20 cellular contexts compared by ENCODE assay signal in genomic region chr10:78260141-78260540, GRCh38.
DNase-seq lines count a peak whose midpoint lies in the region; ATAC-seq, FAIRE-seq and TF ChIP-seq lines count a peak whose summit lies in the region.
"Had no signal": no experiment of that assay in that cellular context is flagged by ENCODE, and none has a peak within 500 bp of the region (broad histone marks: within the 10 kb centered on the region; RNA-seq: fewer than 3 reads in every experiment).

No MANE protein-coding gene starts in this region.

- H3K36me3 ChIP-seq in Caco-2 (ENCODE audit: control insufficient read depth, insufficient read depth, low read length) (no peaks in the 10 kb centered on the region), H1 (ENCODE audit: control insufficient read depth in 2 of 4, insufficient read depth in 4 of 4, low read length in 3 of 4) (no peaks in the 10 kb centered on the region)
- H3K36me3 ChIP-seq: colonic mucosa, thyroid gland had no signal

- no peak for FAIRE-seq in H1 (lab: Jason Lieb, UNC)
- FAIRE-seq: endometrium had no signal

- no peak overlapping the region for H2BK12ac ChIP-seq in H1 (ENCODE audit: low read depth, low read length)

- no peak overlapping the region for H4K91ac ChIP-seq in H1 (replicated peaks; ENCODE audit: insufficient read length, low read length)

- no peak for TF ChIP-seq POLR2A in H1 (IDR thresholded peaks at IDR 0.05; ENCODE audit: control extremely low read depth in 1 of 2, low read depth in 2 of 2, low read length in 2 of 2)

- H3K79me1 ChIP-seq in H1 (ENCODE audit: low read depth, low read length), result no peaks in the 10 kb centered on the region

- H3K4me1 Mint-ChIP-seq in Caco-2 (ENCODE audit: low read depth, unreplicated experiment) (peaks cover 45% of the 10 kb centered on the region), nephron progenitor cell (peaks cover 44% of the 10 kb centered on the region)
- H3K4me1 Mint-ChIP-seq: activated CD4-positive, alpha-beta T cell treated with anti-CD3 and anti-CD28 coated beads for 36 hours; activated naive CD8-positive, alpha-beta T cell treated with anti-CD3 and anti-CD28 coated beads, Interleukin-2, amount 10 ng/mL, durations not matched to agents 7 days and 5 days; stimulated activated memory B cell treated with anti-CD40 and anti-IgM and Interleukin-4, amounts not matched to agents 10 μg/mL and 1 μg/mL and 100 μg/mL, for 72 hours had no signal

- H3K27ac ChIP-seq in H1 (ENCODE audit: low read depth, low read length), result no peak overlapping the region
- H3K27ac ChIP-seq: body of pancreas, colonic mucosa had no signal

- no peak overlapping the region for H2BK20ac ChIP-seq in H1 (ENCODE audit: low read length)

- intact Hi-C loops in Caco-2 (cut with micrococcal nuclease; ENCODE audit: unreplicated experiment), result loop anchor here (1.0 to 5.0 kb wide), 4 partner anchors 43 to 807 kb away; partner anchors contain the start of gene ZMIZ1

- H4K5ac ChIP-seq in H1 (ENCODE audit: insufficient read length, low read depth, low read length), result no peak overlapping the region

- H3K23ac ChIP-seq in H1 (ENCODE audit: insufficient read length), result no peak overlapping the region

- no peak overlapping the region for H3K56ac ChIP-seq in H1 (replicated peaks; ENCODE audit: insufficient read length, low read depth, low read length)

- TF ChIP-seq CTCF in Caco-2 (IDR thresholded peaks at IDR 0.05; ENCODE audit: insufficient read depth in 1 of 2, low read depth in 1 of 2, low read length in 1 of 2, severe bottlenecking in 1 of 2, unreplicated experiment in 1 of 2) (peak in 1 of 2 experiments; percentile 43), H1 (IDR thresholded peaks at IDR 0.05; ENCODE audit: control extremely low read depth in 1 of 3, insufficient read depth in 1 of 3, low read depth in 1 of 3, low read length in 3 of 3) (peak; percentile 15 to 52 (median 43)), nephron progenitor cell (IDR thresholded peaks at IDR 0.05) (peak; percentile 11)

- no peak for TF ChIP-seq EP300 in H1 (IDR thresholded peaks at IDR 0.05; ENCODE audit: borderline replicate concordance in 1 of 2, low read depth in 2 of 2, low read length in 2 of 2)

- H3K4me3 ChIP-seq in Caco-2 (ENCODE audit: low read depth, low read length) (no peak overlapping the region), H1 (ENCODE audit: extremely low read depth in 1 of 4, insufficient read depth in 2 of 4, low read depth in 3 of 4, low read length in 4 of 4) (no peak overlapping the region)
- H3K4me3 ChIP-seq: body of pancreas, colonic mucosa, thyroid gland had no signal

- no peak overlapping the region for H2BK15ac ChIP-seq in H1 (ENCODE audit: low read length)

- no peak overlapping the region for H2AFZ ChIP-seq in H1 (ENCODE audit: low read length)

- H3K36me3 Mint-ChIP-seq in Caco-2 (ENCODE audit: insufficient read depth, unreplicated experiment) (peaks cover 8% of the 10 kb centered on the region), nephron progenitor cell (ENCODE audit: low read depth) (no peaks in the 10 kb centered on the region)
- H3K36me3 Mint-ChIP-seq: activated naive CD8-positive, alpha-beta T cell treated with anti-CD3 and anti-CD28 coated beads, Interleukin-2, amount 10 ng/mL, durations not matched to agents 7 days and 5 days; stimulated activated memory B cell treated with anti-CD40 and anti-IgM and Interleukin-4, amounts not matched to agents 10 μg/mL and 1 μg/mL and 100 μg/mL, for 72 hours had no signal

- H3K9ac ChIP-seq in H1 (replicated peaks in 1 of 4; ENCODE audit: extremely low read depth in 1 of 4, low read depth in 3 of 4, low read length in 3 of 4), result no peak overlapping the region

- H3K27ac Mint-ChIP-seq in Caco-2 (ENCODE audit: unreplicated experiment), result peak overlapping the region; percentile 63
- H3K27ac Mint-ChIP-seq in nephron progenitor cell, result no peak overlapping the region
- H3K27ac Mint-ChIP-seq: activated naive CD8-positive, alpha-beta T cell treated with anti-CD3 and anti-CD28 coated beads, Interleukin-2, amount 10 ng/mL, durations not matched to agents 7 days and 5 days; activated T-helper 2 cell treated with anti-CD3 and anti-CD28 coated beads, Interferon-gamma antibody, Interleukin-2, Interleukin-4, amounts not matched to agents 10 μg/mL and 5 μg/mL and 100 μg/mL, durations not matched to agents 14 hours and 24 hours and 36 hours; stimulated activated memory B cell treated with anti-CD40 and anti-IgM and Interleukin-4, amounts not matched to agents 10 μg/mL and 1 μg/mL and 100 μg/mL, for 72 hours had no signal

- H2BK120ac ChIP-seq in H1 (replicated peaks; ENCODE audit: low read depth, low read length), result no peak overlapping the region

- H3K9me3 Mint-ChIP-seq in Caco-2 (ENCODE audit: unreplicated experiment), result no peaks in the 10 kb centered on the region
- H3K9me3 Mint-ChIP-seq in nephron progenitor cell, result peaks cover 12% of the 10 kb centered on the region
- H3K9me3 Mint-ChIP-seq: activated naive CD8-positive, alpha-beta T cell treated with anti-CD3 and anti-CD28 coated beads, Interleukin-2, amount 10 ng/mL, durations not matched to agents 7 days and 5 days; activated T-helper 2 cell treated with anti-CD3 and anti-CD28 coated beads, Interferon-gamma antibody, Interleukin-2, Interleukin-4, amounts not matched to agents 10 μg/mL and 5 μg/mL and 100 μg/mL, durations not matched to agents 14 hours and 24 hours and 36 hours; stimulated activated memory B cell treated with anti-CD40 and anti-IgM and Interleukin-4, amounts not matched to agents 10 μg/mL and 1 μg/mL and 100 μg/mL, for 72 hours had no signal

- H2BK5ac ChIP-seq in H1 (ENCODE audit: low read depth, low read length), result no peak overlapping the region

- H3K27me3 ChIP-seq in Caco-2 (replicated peaks; ENCODE audit: control insufficient read depth, insufficient read depth, low read length) (no peaks in the 10 kb centered on the region), H1 (replicated peaks in 1 of 4; ENCODE audit: control insufficient read depth in 3 of 4, extremely low read depth in 1 of 4, insufficient read depth in 3 of 4, low read length in 3 of 4) (no peaks in the 10 kb centered on the region)
- H3K27me3 ChIP-seq: body of pancreas, colonic mucosa, thyroid gland had no signal

- 82% methylated on average over 10 of the region's 10 CpGs; no CpG with 5 or more reads in 1 of the 2 experiments for WGBS in H1 (ENCODE audit: extremely low coverage in 1 of 2, insufficient coverage in 1 of 2, insufficient read length in 1 of 2, insufficient replicate concordance in 2 of 2, low coverage in 1 of 2, low lambda C conversion rate in 2 of 2, missing lambda C conversion rate in 1 of 2), 2 experiments

- no peaks in the 10 kb centered on the region for H3K79me2 ChIP-seq in H1 (ENCODE audit: control insufficient read depth in 1 of 2, insufficient read depth in 2 of 2, low read length in 2 of 2)

- no peaks in the 10 kb centered on the region for H4K20me1 ChIP-seq in H1 (replicated peaks in 1 of 2; ENCODE audit: control insufficient read depth in 1 of 2, insufficient read depth in 2 of 2, low read length in 2 of 2)

- peak; percentile 46 to 67 for TF ChIP-seq RAD21 in H1 (IDR thresholded peaks at IDR 0.05 in 1 of 2, conservative IDR thresholded peaks at IDR 0.05 in 1 of 2; ENCODE audit: low read depth in 2 of 2, low read length in 2 of 2)

- no peaks in the 10 kb centered on the region for H3K23me2 ChIP-seq in H1 (ENCODE audit: low read depth, low read length)

- DNase-seq in Caco-2 (peak; percentile 84 to 89), HuH-7.5 (ENCODE audit: low spot score) (peak; percentile 46), H1 (ENCODE audit: low read depth in 1 of 2, low spot score in 2 of 2) (no peak), nephron progenitor cell (no peak), AG08396 (ENCODE audit: low spot score) (no peak)
- DNase-seq in stimulated activated CD4-positive, alpha-beta T cell treated with anti-CD3 and anti-CD28 coated beads, Interleukin-1b, Interleukin-23, amount 100 ng/mL, for 48 hours, result no peak
- DNase-seq: activated naive CD8-positive, alpha-beta T cell treated with anti-CD3 and anti-CD28 coated beads, Interleukin-2, amount 10 ng/mL, durations not matched to agents 7 days and 5 days; colonic mucosa; midbrain; NCI-H1694; NCI-H345; NK-92 treated with Interleukin-12 subunit alpha and Interleukin-12 subunit beta, amount 100 ng/mL, for 24 hours; thyroid gland had no signal

- BruUV-seq in Caco-2 (replicated peaks; lab: Mats Ljungman, UMichigan), result no TSS peak

- H3K4me2 ChIP-seq in H1 (ENCODE audit: insufficient read depth in 1 of 2, low read depth in 2 of 2, low read length in 2 of 2), result no peak overlapping the region

- no peak overlapping the region for H4K8ac ChIP-seq in H1 (ENCODE audit: extremely low read depth, insufficient read depth, low read length)

- CTCF ChIA-PET in Caco-2 (lab: Charles Lee) (interaction anchor here (0.6 to 1.8 kb wide), 12 partner anchors 10 to 713 kb away, joined by 3 to 19 read pairs (median 4); no protein-coding TSS in a partner anchor), H1 (lab: Charles Lee; ENCODE audit: partially characterized antibody) (interaction anchor here (0.6 to 10.6 kb wide), 51 partner anchors 11 to 969 kb away, joined by 3 to 94 read pairs (median 6); no protein-coding TSS in a partner anchor)

- peaks cover 44% of the 10 kb centered on the region for H3K4me1 ChIP-seq in Caco-2
- H3K4me1 ChIP-seq in H1 (replicated peaks in 1 of 4; ENCODE audit: control insufficient read depth in 3 of 4, insufficient read depth in 4 of 4, low read length in 3 of 4), result 0 out of 7 replicates have a peak, but pooled peaks cover 0 to 2% (median 0%) of the 10 kb centered on the region in 4 experiments
- H3K4me1 ChIP-seq: body of pancreas, colonic mucosa had no signal

- H3K9me3 ChIP-seq in Caco-2, result no peaks in the 10 kb centered on the region
- H3K9me3 ChIP-seq in H1 (ENCODE audit: insufficient read depth in 2 of 2, low read depth in 1 of 2, low read length in 1 of 2), result no peaks in the 10 kb centered on the region
- H3K9me3 ChIP-seq: body of pancreas, colonic mucosa, thyroid gland had no signal

- H3K4ac ChIP-seq in H1 (replicated peaks; ENCODE audit: insufficient read length, low read depth, low read length), result no peak overlapping the region

- no peaks in the 10 kb centered on the region for H3K27me3 Mint-ChIP-seq in Caco-2 (ENCODE audit: insufficient read depth, unreplicated experiment)
- peaks cover 7% of the 10 kb centered on the region for H3K27me3 Mint-ChIP-seq in nephron progenitor cell (ENCODE audit: low read depth, poor library complexity)
- H3K27me3 Mint-ChIP-seq: activated CD4-positive, alpha-beta T cell treated with anti-CD3 and anti-CD28 coated beads for 36 hours had no signal

- no peak overlapping the region for H2AK5ac ChIP-seq in H1 (ENCODE audit: low read depth, low read length)

- no peak overlapping the region for H3K14ac ChIP-seq in H1 (ENCODE audit: insufficient read length)

- POLR2A ChIA-PET in Caco-2 (lab: Charles Lee), result interaction anchor here (0.6 to 1.1 kb wide), 2 partner anchors 42 to 387 kb away, joined by 3 to 9 read pairs; no protein-coding TSS in a partner anchor
- POLR2A ChIA-PET in H1 (lab: Charles Lee; ENCODE audit: partially characterized antibody), result interaction anchor here (1.7 kb wide), 1 partner anchor 213 kb away, joined by 5 read pairs; no protein-coding TSS in a partner anchor

- H3K4me3 Mint-ChIP-seq in Caco-2 (ENCODE audit: unreplicated experiment), result peak overlapping the region; percentile 4
- no peak overlapping the region for H3K4me3 Mint-ChIP-seq in nephron progenitor cell
- H3K4me3 Mint-ChIP-seq: activated CD4-positive, alpha-beta T cell treated with anti-CD3 and anti-CD28 coated beads for 36 hours; activated naive CD8-positive, alpha-beta T cell treated with anti-CD3 and anti-CD28 coated beads, Interleukin-2, amount 10 ng/mL, durations not matched to agents 7 days and 5 days; stimulated activated memory B cell treated with anti-CD40 and anti-IgM and Interleukin-4, amounts not matched to agents 10 μg/mL and 1 μg/mL and 100 μg/mL, for 72 hours had no signal

- H3K18ac ChIP-seq in H1 (ENCODE audit: extremely low read depth, low read length), result no peak overlapping the region

- ATAC-seq in HG02973 (IDR thresholded peaks at IDR 0.05; ENCODE audit: unreplicated experiment), result no peak
- ATAC-seq in HG02852 (IDR thresholded peaks at IDR 0.05; ENCODE audit: unreplicated experiment), result no peak
- ATAC-seq: body of pancreas; stimulated activated memory B cell treated with anti-CD40 and anti-IgM and Interleukin-4, amounts not matched to agents 10 μg/mL and 1 μg/mL and 100 μg/mL, for 72 hours had no signal

Comparison
In these comparisons a context has a peak if more than half of its experiments do, and no peak if none do; other contexts are left out.
1. DNase-seq: peak in Caco-2 (2 of 2) and HuH-7.5 (single experiment); none in H1 (0 of 2), nephron progenitor cell (single experiment), AG08396 (single experiment) and stimulated activated CD4-positive, alpha-beta T cell treated with anti-CD3 and anti-CD28 coated beads, Interleukin-1b, Interleukin-23, amount 100 ng/mL, for 48 hours (single experiment).